ENCODE assay signal across 11 cellular contexts in genomic region chr1:237042892-237043576, GRCh38. TPM values are rescaled to one million over a fixed set of nuclear protein-coding genes. Genes with fewer than 3 reads are reported as not detected.
DNase-seq lines count a peak whose midpoint lies in the region; ATAC-seq and TF ChIP-seq lines count a peak whose summit lies in the region.
"Had no signal": no experiment of that assay in that cellular context is flagged by ENCODE, and none has a peak within 500 bp of the region (broad histone marks: within the 10 kb centered on the region; RNA-seq: fewer than 3 reads in every experiment).

No MANE protein-coding gene starts in this region.

- peak overlapping the region; percentile 51 for H3K4me3 ChIP-seq in A673 (ENCODE audit: low read depth, low read length, poor library complexity, severe bottlenecking)
- H3K4me3 ChIP-seq in IMR-90 (ENCODE audit: insufficient read depth, low read depth, low read length): no peak overlapping the region
- H3K4me3 ChIP-seq in esophagus squamous epithelium: peak overlapping the region; percentile 33 to 68 (median 46)

- POLR2A ChIA-PET in A673 (lab: Charles Lee; ENCODE audit: low non-redundant PET): no interaction called here
- POLR2A ChIA-PET in IMR-90 (lab: Charles Lee; ENCODE audit: unreplicated experiment): no interaction called here

- CTCF ChIA-PET in A673 (lab: Charles Lee) (no interaction called here), IMR-90 (lab: Yijun Ruan, JAX) (no interaction called here)

- no peak overlapping the region for H2AK9ac ChIP-seq in IMR-90 (replicated peaks; ENCODE audit: low read depth, low read length, poor library complexity)

- H3K27ac ChIP-seq in A673 (ENCODE audit: low read depth, low read length, poor library complexity, severe bottlenecking) (no peak overlapping the region), IMR-90 (ENCODE audit: insufficient read depth, low read length) (no peak overlapping the region), esophagus squamous epithelium (peak overlapping the region; percentile 37 to 79 (median 62))

- H2BK120ac ChIP-seq in IMR-90 (ENCODE audit: low read depth, low read length): no peak overlapping the region

- no peak for TF ChIP-seq RAD21 in IMR-90 (IDR thresholded peaks at IDR 0.05; ENCODE audit: low read length)

- no peak overlapping the region for H3K4ac ChIP-seq in IMR-90 (ENCODE audit: low read depth, low read length)

- in situ Hi-C loops in IMR-90 (cut with MboI; ENCODE audit: low sequenced_read_pairs): no loop called here

- ATAC-seq in IMR-90 (ENCODE audit: low read depth) (no peak), HG03095 (IDR thresholded peaks at IDR 0.05; ENCODE audit: unreplicated experiment) (no peak)

- DNase-seq in A673 (ENCODE audit: low spot score) (no peak), IMR-90 (no peak), esophagus squamous epithelium (lab: John Stamatoyannopoulos, UW) (no peak), occipital lobe (lab: John Stamatoyannopoulos, UW) (peak; percentile 44), KG1 (lab: John Stamatoyannopoulos, UW) (no peak), NCI-H1417 treated with DMSO at 0.1 percent for 48 hours (lab: John Stamatoyannopoulos, UW) (no peak), LoVo (ENCODE audit: low spot score) (no peak)
- DNase-seq: naive B cell had no signal

- H3K14ac ChIP-seq in IMR-90 (replicated peaks; ENCODE audit: low read depth, low read length): no peak overlapping the region

- no peak overlapping the region for H2BK15ac ChIP-seq in IMR-90 (ENCODE audit: low read depth, low read length)

- H3K9ac ChIP-seq in IMR-90 (ENCODE audit: low read depth, low read length): no peak overlapping the region

- no peak overlapping the region for H4K91ac ChIP-seq in IMR-90 (ENCODE audit: insufficient read depth, low read depth, low read length)

- dilution Hi-C loops in IMR-90 (cut with HindIII; ENCODE audit: low sequenced_read_pairs, unreplicated experiment): no loop called here

- no peak overlapping the region for H2BK5ac ChIP-seq in IMR-90 (ENCODE audit: low read depth, low read length, poor library complexity, severe bottlenecking)

- H3K79me1 ChIP-seq in IMR-90 (ENCODE audit: low read depth in 1 of 2, low read length in 2 of 2): no peaks in the 10 kb centered on the region

- H3K9me3 ChIP-seq in A673 (ENCODE audit: low read depth, low read length, poor library complexity, severe bottlenecking): no peaks in the 10 kb centered on the region
- H3K9me3 ChIP-seq in IMR-90 (ENCODE audit: control insufficient read depth, insufficient read depth, low read length): peaks cover 3% of the 10 kb centered on the region; the same call in 1 of the 2 replicates
- H3K9me3 ChIP-seq in esophagus squamous epithelium: no peaks in the 10 kb centered on the region

- no peaks in the 10 kb centered on the region for H3K36me3 ChIP-seq in A673 (ENCODE audit: insufficient read depth, low read length, poor library complexity, severe bottlenecking)
- H3K36me3 ChIP-seq in IMR-90 (ENCODE audit: control insufficient read depth, insufficient read depth, low read length): no peaks in the 10 kb centered on the region
- H3K36me3 ChIP-seq in esophagus squamous epithelium: no peaks in the 10 kb centered on the region

- H3K27me3 ChIP-seq in A673 (replicated peaks; ENCODE audit: insufficient read depth, low read depth, low read length, poor library complexity) (peaks cover 4% of the 10 kb centered on the region), IMR-90 (ENCODE audit: control insufficient read depth, insufficient read depth, low read length) (peaks cover 6% of the 10 kb centered on the region; the same call in 1 of the 2 replicates), esophagus squamous epithelium (peaks cover 0 to 75% (median 4%) of the 10 kb centered on the region in 4 donors)

- WGBS in IMR-90 (ENCODE audit: extremely low coverage in 2 of 2, insufficient read length in 1 of 2), 2 experiments: 0% methylated on average over 10 of the region's 55 CpGs; no CpG with 5 or more reads in 1 of the 2 experiments
- 4 to 11% methylated on average over 19 to 28 of the region's 55 CpGs for WGBS in esophagus squamous epithelium, 2 donors

- TF ChIP-seq POLR2A in IMR-90 (IDR thresholded peaks at IDR 0.05; ENCODE audit: low read depth, low read length) (no peak), esophagus squamous epithelium (IDR thresholded peaks at IDR 0.05) (no peak)

- H3K4me1 ChIP-seq in A673 (ENCODE audit: insufficient read depth, low read length, poor library complexity, severe bottlenecking) (no peaks in the 10 kb centered on the region), IMR-90 (ENCODE audit: control insufficient read depth, insufficient read depth, low read length) (no peaks in the 10 kb centered on the region), esophagus squamous epithelium (peaks cover 3 to 25% (median 3%) of the 10 kb centered on the region in 3 donors)

- no peak overlapping the region for H4K8ac ChIP-seq in IMR-90 (ENCODE audit: low read depth in 2 of 2, low read length in 2 of 2)

- no peaks in the 10 kb centered on the region for H4K20me1 ChIP-seq in IMR-90 (ENCODE audit: insufficient read depth, low read length)

- no peak overlapping the region for H2AK5ac ChIP-seq in IMR-90 (ENCODE audit: low read depth, low read length)

- no peak overlapping the region for H3K56ac ChIP-seq in IMR-90 (ENCODE audit: extremely low read depth, insufficient read depth, low read length)

- no peak overlapping the region for H4K5ac ChIP-seq in IMR-90 (ENCODE audit: low read depth, low read length)

- no peaks in the 10 kb centered on the region for H3K9me1 ChIP-seq in IMR-90 (ENCODE audit: insufficient read depth, low read length)

- TF ChIP-seq CTCF in A673 (conservative IDR thresholded peaks at IDR 0.05; ENCODE audit: low read depth, low read length) (no peak), IMR-90 (conservative IDR thresholded peaks at IDR 0.05; ENCODE audit: low read depth, low read length) (no peak), esophagus squamous epithelium (IDR thresholded peaks at IDR 0.05) (no peak)

- peak overlapping the region; percentile 51 for H2AFZ ChIP-seq in IMR-90 (replicated peaks; ENCODE audit: low read length, poor library complexity)

- BruUV-seq in A673 (replicated peaks; lab: Mats Ljungman, UMichigan): no TSS peak
- no TSS peak for BruUV-seq in IMR-90 (replicated peaks; lab: Mats Ljungman, UMichigan)

- intact Hi-C loops in A673 (cut with micrococcal nuclease; ENCODE audit: unreplicated experiment) (loop anchor here (10.0 kb wide), 2 partner anchors 342 to 512 kb away; no protein-coding TSS in a partner anchor), IMR-90 (cut with micrococcal nuclease) (loop anchor here (1.0 to 5.0 kb wide), 3 partner anchors 154 to 619 kb away; no protein-coding TSS in a partner anchor), esophagus squamous epithelium (cut with DNase I) (no loop called here)

- H3K18ac ChIP-seq in IMR-90 (ENCODE audit: low read depth, low read length): no peak overlapping the region

- no peak overlapping the region for H3K4me2 ChIP-seq in IMR-90 (ENCODE audit: low read depth, low read length)

- H3K23ac ChIP-seq in IMR-90 (ENCODE audit: low read depth, low read length): no peak overlapping the region

- H2BK20ac ChIP-seq in IMR-90 (ENCODE audit: low read depth, low read length): no peak overlapping the region

TF ChIP-seq in IMR-90, 13 proteins besides CTCF, POLR2A, EP300 and RAD21:
- TF ChIP-seq FOS (IDR thresholded peaks at IDR 0.05; ENCODE audit: low read depth, low read length): no peak
- no peak for TF ChIP-seq CEBPB (IDR thresholded peaks at IDR 0.05; ENCODE audit: low read depth, low read length)
- TF ChIP-seq USF2 (IDR thresholded peaks at IDR 0.05; ENCODE audit: low read depth, low read length): no peak
- no peak for TF ChIP-seq SMC3 (IDR thresholded peaks at IDR 0.05; ENCODE audit: low read depth, low read length)
- TF ChIP-seq RCOR1 (IDR thresholded peaks at IDR 0.05; ENCODE audit: insufficient replicate concordance, low read length): no peak

RNA-seq across cellular contexts. Expression of gene RYR2, which starts 1.1 kb away (rescaled TPM):
- total RNA-seq in A673 (2021) (2.0 and 2.8 TPM in 2 replicates), IMR-90 (2012; rRNA removed) (not detected in 2 replicates), esophagus squamous epithelium (1 to 10 TPM in 2 of 4 donors, under 1 TPM in 2; 0.23 to 4.6 (median 0.89) TPM), occipital lobe (40.7 TPM)
- not detected in 2 replicates for polyA plus RNA-seq in IMR-90 (2012; rRNA removed)
- polyA plus RNA-seq in IMR-90 (2012; cell fraction: cytosol; rRNA removed): not detected in 2 replicates
- not detected in 2 replicates for polyA plus RNA-seq in IMR-90 (2012; cell fraction: nucleus; rRNA removed; ENCODE audit: low replicate concordance)

RNA-seq across cellular contexts. Expression of gene MT1HL1, which starts 38.8 kb away (rescaled TPM):
- not detected in 2 replicates for total RNA-seq in A673 (2021)
- not detected in 2 replicates for total RNA-seq in IMR-90 (2012; rRNA removed)
- not detected in 2 replicates for polyA plus RNA-seq in IMR-90 (2012; rRNA removed)
- not detected in 2 replicates for polyA plus RNA-seq in IMR-90 (2012; cell fraction: cytosol; rRNA removed)
- not detected in 2 replicates for polyA plus RNA-seq in IMR-90 (2012; cell fraction: nucleus; rRNA removed; ENCODE audit: low replicate concordance)
- not detected for total RNA-seq in esophagus squamous epithelium
- not detected for total RNA-seq in occipital lobe
- total RNA-seq: SK-MEL-5, temporal lobe had no signal

Comparison
In these comparisons a context has a peak if more than half of its experiments do, and no peak if none do; other contexts are left out.
1. H3K27ac ChIP-seq: peak in esophagus squamous epithelium (4 of 4); none in A673 (single experiment) and IMR-90 (single experiment).